12 cellular contexts compared by ENCODE assay signal in genomic region chrX:13076176-13076956, GRCh38. TPM values are rescaled to one million over a fixed set of nuclear protein-coding genes. Genes with fewer than 3 reads are reported as not detected.
DNase-seq lines count a peak whose midpoint lies in the region; ATAC-seq and TF ChIP-seq lines count a peak whose summit lies in the region.
"Had no signal": no experiment of that assay in that cellular context is flagged by ENCODE, and none has a peak within 500 bp of the region (broad histone marks: within the 10 kb centered on the region; RNA-seq: fewer than 3 reads in every experiment).

No MANE protein-coding gene starts in this region.

- intact Hi-C loops in CD8-positive, alpha-beta T cell (cut with DNase I, micrococcal nuclease), result no loop called here
- intact Hi-C loops in posterior cingulate gyrus (cut with DNase I) (no loop called here), adrenal gland (cut with DNase I) (no loop called here)

- no peaks in the 10 kb centered on the region for H3K9me3 Mint-ChIP-seq in CD8-positive, alpha-beta T cell

- H3K36me3 ChIP-seq in CD8-positive, alpha-beta T cell (ENCODE audit: insufficient read depth, low read length), result no peaks in the 10 kb centered on the region
- H3K36me3 ChIP-seq in adrenal gland (replicated peaks in 1 of 2), result no peaks in the 10 kb centered on the region
- H3K36me3 ChIP-seq: lower lobe of right lung had no signal

- POLR2A ChIA-PET in CD8-positive, alpha-beta T cell (lab: Charles Lee), result interaction anchor here (1.4 to 1.9 kb wide), 7 partner anchors 9 to 102 kb away, joined by 3 to 13 read pairs (median 5); partner anchors contain the start of gene TMSB4X

- peaks cover 67% of the 10 kb centered on the region for H3K4me1 Mint-ChIP-seq in CD8-positive, alpha-beta T cell (ENCODE audit: low read depth)

- WGBS in adrenal gland, 4 donors, result 53 to 86% (median 74%) methylated on average over 4 of the region's 4 CpGs

- no peak overlapping the region for H3K27ac ChIP-seq in CD8-positive, alpha-beta T cell (ENCODE audit: low read depth, low read length)
- H3K27ac ChIP-seq in adrenal gland, result no peak overlapping the region
- H3K27ac ChIP-seq: epithelial cell of prostate, lower lobe of right lung had no signal

- no peak for TF ChIP-seq POLR2A in adrenal gland (IDR thresholded peaks at IDR 0.05)

- H3K27me3 Mint-ChIP-seq in CD8-positive, alpha-beta T cell (ENCODE audit: low read depth), result no peaks in the 10 kb centered on the region

- H3K4me1 ChIP-seq in CD8-positive, alpha-beta T cell (ENCODE audit: insufficient read depth, low read length), result peaks cover 81% of the 10 kb centered on the region
- peaks cover 0 to 7% of the 10 kb centered on the region in 2 donors for H3K4me1 ChIP-seq in adrenal gland (replicated peaks in 1 of 2)

- no peaks in the 10 kb centered on the region for H3K9me3 ChIP-seq in CD8-positive, alpha-beta T cell (ENCODE audit: low read length)
- H3K9me3 ChIP-seq in adrenal gland (replicated peaks in 1 of 3), result no peaks in the 10 kb centered on the region
- H3K9me3 ChIP-seq: lower lobe of right lung had no signal

- no peaks in the 10 kb centered on the region for H3K27me3 ChIP-seq in CD8-positive, alpha-beta T cell (ENCODE audit: insufficient read depth, low read length)
- H3K27me3 ChIP-seq in adrenal gland, result no peaks in the 10 kb centered on the region

- no peak overlapping the region for H3K4me3 ChIP-seq in CD8-positive, alpha-beta T cell (ENCODE audit: low read depth, low read length)
- H3K4me3 ChIP-seq in choroid plexus epithelial cell (ENCODE audit: low read depth, low read length), result no peak overlapping the region
- no peak overlapping the region for H3K4me3 ChIP-seq in adrenal gland
- H3K4me3 ChIP-seq: lower lobe of right lung had no signal

- no peak for DNase-seq in CD8-positive, alpha-beta T cell
- DNase-seq in choroid plexus epithelial cell (ENCODE audit: low read depth) (peak; percentile 23), posterior cingulate gyrus (no peak), adrenal gland (no peak), SW 1271 (lab: John Stamatoyannopoulos, UW) (no peak)
- no peak for DNase-seq in effector CD4-positive, alpha-beta T cell
- DNase-seq: H9, lower lobe of right lung, NCI-H1092 had no signal

- peak overlapping the region; percentile 15 for H3K4me3 Mint-ChIP-seq in CD8-positive, alpha-beta T cell
- H3K4me3 Mint-ChIP-seq: H9 had no signal

- peaks cover 2% of the 10 kb centered on the region for H3K36me3 Mint-ChIP-seq in CD8-positive, alpha-beta T cell

- ATAC-seq in CD8-positive, alpha-beta T cell, result peak; percentile 33
- ATAC-seq in GM19463 (IDR thresholded peaks at IDR 0.05; ENCODE audit: unreplicated experiment) (peak; percentile 47), HG03520 (IDR thresholded peaks at IDR 0.05; ENCODE audit: unreplicated experiment) (peak; percentile 50)

- CTCF ChIA-PET in CD8-positive, alpha-beta T cell (lab: Charles Lee), result interaction anchor here (0.8 to 1.9 kb wide), 5 partner anchors 11 to 412 kb away, joined by 3 to 5 read pairs (median 4); no protein-coding TSS in a partner anchor

- no peak for TF ChIP-seq CTCF in CD8-positive, alpha-beta T cell (IDR thresholded peaks at IDR 0.05)
- TF ChIP-seq CTCF in choroid plexus epithelial cell (conservative IDR thresholded peaks at IDR 0.05; ENCODE audit: low read depth, low read length) (no peak), adrenal gland (IDR thresholded peaks at IDR 0.05) (no peak)

- peak overlapping the region; percentile 87 for H3K27ac Mint-ChIP-seq in CD8-positive, alpha-beta T cell
- H3K27ac Mint-ChIP-seq: H9 had no signal

RNA-seq across cellular contexts. Expression of gene FAM9C, which starts 31.9 kb away (rescaled TPM):
- not detected for total RNA-seq in CD8-positive, alpha-beta T cell
- under 1 TPM in 1 of 8 donors, not detected in 7; 0.14 TPM for total RNA-seq in adrenal gland
- under 1 TPM in 1 of 3 donors, not detected in 2; 0.03 TPM for polyA plus RNA-seq in adrenal gland
- total RNA-seq: H9, lower lobe of right lung had no signal
